27 cellular contexts compared by ENCODE assay signal in genomic region chr16:86726340-86726739, GRCh38.
"Had no signal": no experiment of that assay in that cellular context is flagged by ENCODE, and none has a peak within 500 bp of the region (broad histone marks: within the 10 kb centered on the region; RNA-seq: fewer than 3 reads in every experiment).

No MANE protein-coding gene starts in this region.

- H3K4me1 Mint-ChIP-seq: activated CD4-positive, alpha-beta T cell treated with anti-CD3 and anti-CD28 coated beads, Interleukin-2, amount 10 ng/mL, durations not matched to agents 24 days and 14 days; activated T-helper 17 cell treated with anti-CD3 and anti-CD28 coated beads, Interleukin-2, amount 50 U/mL, for 72 hours had no signal

- H3K4me3 Mint-ChIP-seq: activated CD4-positive, alpha-beta T cell treated with anti-CD3 and anti-CD28 coated beads, Interleukin-2, amount 10 ng/mL, durations not matched to agents 24 days and 14 days; activated CD8-positive, alpha-beta T cell treated with anti-CD3 and anti-CD28 coated beads for 36 hours; activated T-cell treated with anti-CD3 and anti-CD28 coated beads, Interleukin-2, amount 50 U/mL, for 72 hours; activated T-helper 17 cell treated with anti-CD3 and anti-CD28 coated beads, Interleukin-2, amount 50 U/mL, for 72 hours; T-helper 1 cell treated with Interleukin-12 subunit alpha and Interleukin-12 subunit beta and Interleukin-4 antibody, amounts not matched to agents 30 μg/mL and 1 μg/mL, for 36 hours; T-helper 2 cell treated with Interferon-gamma antibody and Interleukin-4, amounts not matched to agents 5 μg/mL and 100 μg/mL, for 36 hours had no signal

- H3K4me1 ChIP-seq: adrenal gland, body of pancreas, Peyer's patch had no signal

- H3K27me3 ChIP-seq: body of pancreas, Peyer's patch had no signal

- H3K9me3 ChIP-seq: adrenal gland, body of pancreas, MG63 had no signal

- H3K36me3 Mint-ChIP-seq: activated naive CD4-positive, alpha-beta T cell treated with anti-CD3 and anti-CD28 coated beads, Interleukin-2, amount 50 U/mL, for 72 hours had no signal

- H3K4me3 ChIP-seq: adrenal gland, body of pancreas, K562, MG63, Peyer's patch had no signal

- DNase-seq: activated CD4-positive, alpha-beta T cell treated with anti-CD3 and anti-CD28 coated beads, Interleukin-2, amount 10 ng/mL, durations not matched to agents 24 days and 14 days; activated CD4-positive, alpha-beta T cell treated with anti-CD3 and anti-CD28 coated beads, Interleukin-2, amount 50 U/mL, for 4 hours; activated CD8-positive, alpha-beta T cell treated with anti-CD3 and anti-CD28 coated beads for 36 hours; activated effector memory CD4-positive, alpha-beta T cell treated with anti-CD3 and anti-CD28 coated beads, Interleukin-2, amount 50 U/mL, for 16 hours; activated naive CD4-positive, alpha-beta T cell; activated T-cell treated with anti-CD3 and anti-CD28 coated beads, Interleukin-2, amount 50 U/mL, for 1 hour; activated T-cell treated with anti-CD3 and anti-CD28 coated beads, Interleukin-2, amount 50 U/mL, for 72 hours; adrenal gland; body of pancreas; caudate nucleus; cerebellar nuclear complex; MG63; NCI-H1048; NCI-H1105 treated with DMSO at 0.1 percent for 48 hours; NCI-H1436; NCI-H1694; NCI-H1930; NCI-H345; NCI-H524 treated with DMSO at 0.1 percent for 48 hours; Peyer's patch; RPMI8226; SHP77 treated with DMSO at 0.1 percent for 48 hours had no signal

- H3K9me3 Mint-ChIP-seq: activated CD4-positive, alpha-beta T cell treated with anti-CD3 and anti-CD28 coated beads, Interleukin-2, amount 10 ng/mL, durations not matched to agents 24 days and 14 days; activated CD8-positive, alpha-beta T cell treated with anti-CD3 and anti-CD28 coated beads for 36 hours; activated naive CD4-positive, alpha-beta T cell treated with anti-CD3 and anti-CD28 coated beads, Interleukin-2, amount 50 U/mL, for 72 hours; activated T-cell treated with anti-CD3 and anti-CD28 coated beads, Interleukin-2, amount 50 U/mL, for 72 hours; activated T-helper 17 cell treated with anti-CD3 and anti-CD28 coated beads, Interleukin-2, amount 50 U/mL, for 72 hours; T-helper 1 cell treated with Interleukin-12 subunit alpha and Interleukin-12 subunit beta and Interleukin-4 antibody, amounts not matched to agents 30 μg/mL and 1 μg/mL, for 36 hours; T-helper 2 cell treated with Interferon-gamma antibody and Interleukin-4, amounts not matched to agents 5 μg/mL and 100 μg/mL, for 36 hours had no signal

- ATAC-seq: activated CD8-positive, alpha-beta T cell treated with anti-CD3 and anti-CD28 coated beads for 36 hours; activated naive CD4-positive, alpha-beta T cell treated with anti-CD3 and anti-CD28 coated beads, Interleukin-2, amount 50 U/mL, for 72 hours; activated T-cell treated with anti-CD3 and anti-CD28 coated beads, Interleukin-2, amount 50 U/mL, for 72 hours; activated T-helper 17 cell treated with anti-CD3 and anti-CD28 coated beads, Interleukin-2, amount 50 U/mL, for 72 hours; body of pancreas; K562 had no signal

- H3K27ac Mint-ChIP-seq: activated CD4-positive, alpha-beta T cell treated with anti-CD3 and anti-CD28 coated beads, Interleukin-2, amount 10 ng/mL, durations not matched to agents 24 days and 14 days; activated CD8-positive, alpha-beta T cell treated with anti-CD3 and anti-CD28 coated beads for 36 hours; activated naive CD4-positive, alpha-beta T cell treated with anti-CD3 and anti-CD28 coated beads, Interleukin-2, amount 50 U/mL, for 72 hours; activated T-cell treated with anti-CD3 and anti-CD28 coated beads, Interleukin-2, amount 50 U/mL, for 72 hours; activated T-helper 17 cell treated with anti-CD3 and anti-CD28 coated beads, Interleukin-2, amount 50 U/mL, for 72 hours; T-helper 1 cell treated with Interleukin-12 subunit alpha and Interleukin-12 subunit beta and Interleukin-4 antibody, amounts not matched to agents 30 μg/mL and 1 μg/mL, for 36 hours; T-helper 2 cell treated with Interferon-gamma antibody and Interleukin-4, amounts not matched to agents 5 μg/mL and 100 μg/mL, for 36 hours had no signal

- H3K36me3 ChIP-seq: adrenal gland, MG63, Peyer's patch had no signal

- H3K27ac ChIP-seq: adrenal gland, body of pancreas, Peyer's patch had no signal
